Comparison of ENCODE assay signal across 1 cellular context in genomic region chr16:50547340-50547865, GRCh38.
TF ChIP-seq lines count a peak whose summit lies in the region.

No MANE protein-coding gene starts in this region.

TF ChIP-seq in HepG2, 621 proteins besides CTCF, POLR2A, EP300 and RAD21 (continued from another document and continues in another):
- TF ChIP-seq ZBTB44 (CRISPR knock-in tag; IDR thresholded peaks at IDR 0.05) (no peak), ZSCAN30 (CRISPR knock-in tag; IDR thresholded peaks at IDR 0.05) (no peak), ARNTL (CRISPR knock-in tag; IDR thresholded peaks at IDR 0.05) (peak; percentile 85), NCOR1 (IDR thresholded peaks at IDR 0.05; ENCODE audit: borderline replicate concordance, low read length) (peak; percentile 99), ZNF691 (CRISPR knock-in tag; IDR thresholded peaks at IDR 0.05; ENCODE audit: borderline replicate concordance, low read depth) (peak; percentile 29; the same call in 1 of the 2 replicates), ONECUT2 (CRISPR knock-in tag; IDR thresholded peaks at IDR 0.05) (no peak), ZNF790 (CRISPR knock-in tag; IDR thresholded peaks at IDR 0.05; ENCODE audit: borderline replicate concordance) (no peak), CBX1 (IDR thresholded peaks at IDR 0.05; ENCODE audit: low read depth) (peak; percentile 63), ZNF34 (CRISPR knock-in tag; IDR thresholded peaks at IDR 0.05; ENCODE audit: borderline replicate concordance) (no peak), KDM1A (CRISPR knock-in tag; IDR thresholded peaks at IDR 0.05) (peak; percentile 99), ZFP36L2 (CRISPR knock-in tag; IDR thresholded peaks at IDR 0.05) (no peak), ZFP36 (IDR thresholded peaks at IDR 0.05; ENCODE audit: borderline replicate concordance, low read depth, low read length, partially characterized antibody) (no peak), ZNF292 (CRISPR knock-in tag; IDR thresholded peaks at IDR 0.05; ENCODE audit: borderline replicate concordance, low read depth) (peak; percentile 85), RNF219 (CRISPR knock-in tag; IDR thresholded peaks at IDR 0.05) (no peak), ZNF713 (CRISPR knock-in tag; IDR thresholded peaks at IDR 0.05) (no peak), ZNF7 (CRISPR knock-in tag; IDR thresholded peaks at IDR 0.05) (no peak), ZNF33A (CRISPR knock-in tag; IDR thresholded peaks at IDR 0.05; ENCODE audit: borderline replicate concordance) (no peak), ZBTB7A (CRISPR knock-in tag; IDR thresholded peaks at IDR 0.05) (peak; percentile 64; the same call in 1 of the 2 replicates), ZNF441 (CRISPR knock-in tag; IDR thresholded peaks at IDR 0.05; ENCODE audit: borderline replicate concordance) (no peak), KLF13 (CRISPR knock-in tag; IDR thresholded peaks at IDR 0.05) (no peak), ATF4 (CRISPR knock-in tag; IDR thresholded peaks at IDR 0.05) (0 out of 4 replicates have a peak, but pooled peaks of 1 of the 2 experiments have one; percentile 32), ZNF720 (CRISPR knock-in tag; IDR thresholded peaks at IDR 0.05) (no peak), HOMEZ (CRISPR knock-in tag; IDR thresholded peaks at IDR 0.05; ENCODE audit: low read depth) (no peak), TRIM24 (CRISPR knock-in tag; IDR thresholded peaks at IDR 0.05) (peak; percentile 87), CAMTA2 (CRISPR knock-in tag; IDR thresholded peaks at IDR 0.05; ENCODE audit: borderline replicate concordance) (0 out of 2 replicates have a peak, but pooled peaks have one; percentile 1), KLF15 (CRISPR knock-in tag; IDR thresholded peaks at IDR 0.05; ENCODE audit: borderline replicate concordance) (no peak; the same call in 1 of the 2 replicates), ZNF329 (CRISPR knock-in tag; IDR thresholded peaks at IDR 0.05; ENCODE audit: low read depth) (no peak), ZBTB8A (CRISPR knock-in tag; IDR thresholded peaks at IDR 0.05; ENCODE audit: borderline replicate concordance, low read depth) (no peak), HCFC1 (IDR thresholded peaks at IDR 0.05; ENCODE audit: low read depth, low read length) (no peak), HNF1A (IDR thresholded peaks at IDR 0.05; ENCODE audit: low read depth) (peak; percentile 32; the same call in 1 of the 2 replicates), HNF1A (CRISPR knock-in tag; IDR thresholded peaks at IDR 0.05; ENCODE audit: borderline replicate concordance) (peak; percentile 88), GABPA (IDR thresholded peaks at IDR 0.05; ENCODE audit: low read depth, low read length) (peak; percentile 37; the same call in 1 of the 2 replicates), GABPA (CRISPR knock-in tag; IDR thresholded peaks at IDR 0.05; ENCODE audit: low read depth) (peak; percentile 83), ZXDC (CRISPR knock-in tag; IDR thresholded peaks at IDR 0.05) (no peak; the same call in 1 of the 2 replicates), ZNF232 (CRISPR knock-in tag; IDR thresholded peaks at IDR 0.05; ENCODE audit: borderline replicate concordance) (0 out of 2 replicates have a peak, but pooled peaks have one; percentile 30), GMEB1 (CRISPR knock-in tag; IDR thresholded peaks at IDR 0.05; ENCODE audit: borderline replicate concordance) (peak; percentile 38; the same call in 1 of the 2 replicates), ZNF609 (CRISPR knock-in tag; IDR thresholded peaks at IDR 0.05; ENCODE audit: borderline replicate concordance) (peak; percentile 94), ZNF557 (CRISPR knock-in tag; IDR thresholded peaks at IDR 0.05) (no peak), SMAD1 (CRISPR knock-in tag; IDR thresholded peaks at IDR 0.05; ENCODE audit: borderline replicate concordance, low read depth) (peak; percentile 83; the same call in 1 of the 2 replicates)
